18 cellular contexts compared by ENCODE assay signal in genomic region chr16:21937387-21937829, GRCh38.
"Had no signal": no experiment of that assay in that cellular context is flagged by ENCODE, and none has a peak within 500 bp of the region (broad histone marks: within the 10 kb centered on the region; RNA-seq: fewer than 3 reads in every experiment).

No MANE protein-coding gene starts in this region.

- H3K27ac Mint-ChIP-seq: activated CD8-positive, alpha-beta memory T cell treated with anti-CD3 and anti-CD28 coated beads, Interleukin-2, amount 10 ng/mL, durations not matched to agents 7 days and 5 days; activated naive CD8-positive, alpha-beta T cell treated with anti-CD3 and anti-CD28 coated beads, Interleukin-2, amount 10 ng/mL, durations not matched to agents 7 days and 5 days; brain had no signal

- DNase-seq: activated CD4-positive, alpha-beta T cell treated with anti-CD3 and anti-CD28 coated beads, Interleukin-2, amount 50 U/mL, for 4 hours; activated CD8-positive, alpha-beta memory T cell treated with anti-CD3 and anti-CD28 coated beads, Interleukin-2, amount 10 ng/mL, durations not matched to agents 7 days and 5 days; activated effector memory CD4-positive, alpha-beta T cell treated with anti-CD3 and anti-CD28 coated beads, Interleukin-2, amount 50 U/mL, for 16 hours; activated naive CD8-positive, alpha-beta T cell treated with anti-CD3 and anti-CD28 coated beads, Interleukin-2, amount 10 ng/mL, durations not matched to agents 7 days and 5 days; activated T-cell treated with anti-CD3 and anti-CD28 coated beads, Interleukin-2, amount 50 U/mL, for 1 hour; central memory CD4-positive, alpha-beta T cell; hippocampal formation; naive B cell; stimulated activated CD4-positive, alpha-beta T cell treated with anti-CD3 and anti-CD28 coated beads, Interleukin-15, amount 100 ng/mL, for 24 hours; stimulated activated CD4-positive, alpha-beta T cell treated with anti-CD3 and anti-CD28 coated beads, Interleukin-4, amount 100 ng/mL, for 1 hour; stimulated activated naive CD4-positive, alpha-beta T cell; T-helper 9 cell; upper lobe of left lung had no signal

- H3K9me3 Mint-ChIP-seq: activated naive CD8-positive, alpha-beta T cell treated with anti-CD3 and anti-CD28 coated beads, Interleukin-2, amount 10 ng/mL, durations not matched to agents 7 days and 5 days; brain; naive B cell had no signal

- H3K4me3 ChIP-seq: colonic mucosa, esophagus muscularis mucosa, upper lobe of left lung had no signal

- H3K27me3 ChIP-seq: colonic mucosa, upper lobe of left lung had no signal

- H3K4me3 Mint-ChIP-seq: activated CD8-positive, alpha-beta memory T cell treated with anti-CD3 and anti-CD28 coated beads, Interleukin-2, amount 10 ng/mL, durations not matched to agents 7 days and 5 days; activated naive CD8-positive, alpha-beta T cell treated with anti-CD3 and anti-CD28 coated beads, Interleukin-2, amount 10 ng/mL, durations not matched to agents 7 days and 5 days; brain; naive B cell had no signal

- H3K9me3 ChIP-seq: colonic mucosa, esophagus muscularis mucosa, neutrophil, upper lobe of left lung had no signal

- H3K4me1 ChIP-seq: colonic mucosa, esophagus muscularis mucosa had no signal

- ATAC-seq: activated CD8-positive, alpha-beta memory T cell treated with anti-CD3 and anti-CD28 coated beads, Interleukin-2, amount 10 ng/mL, durations not matched to agents 7 days and 5 days; left lobe of liver had no signal

- H3K27ac ChIP-seq: colonic mucosa, esophagus muscularis mucosa, neutrophil, upper lobe of left lung had no signal

- H3K36me3 Mint-ChIP-seq: activated CD8-positive, alpha-beta memory T cell treated with anti-CD3 and anti-CD28 coated beads, Interleukin-2, amount 10 ng/mL, durations not matched to agents 7 days and 5 days; activated naive CD8-positive, alpha-beta T cell treated with anti-CD3 and anti-CD28 coated beads, Interleukin-2, amount 10 ng/mL, durations not matched to agents 7 days and 5 days; brain; naive B cell had no signal

- H3K36me3 ChIP-seq: colonic mucosa, esophagus muscularis mucosa, neutrophil, upper lobe of left lung had no signal
